11 cellular contexts compared by ENCODE assay signal in the genomic region with DNA sequence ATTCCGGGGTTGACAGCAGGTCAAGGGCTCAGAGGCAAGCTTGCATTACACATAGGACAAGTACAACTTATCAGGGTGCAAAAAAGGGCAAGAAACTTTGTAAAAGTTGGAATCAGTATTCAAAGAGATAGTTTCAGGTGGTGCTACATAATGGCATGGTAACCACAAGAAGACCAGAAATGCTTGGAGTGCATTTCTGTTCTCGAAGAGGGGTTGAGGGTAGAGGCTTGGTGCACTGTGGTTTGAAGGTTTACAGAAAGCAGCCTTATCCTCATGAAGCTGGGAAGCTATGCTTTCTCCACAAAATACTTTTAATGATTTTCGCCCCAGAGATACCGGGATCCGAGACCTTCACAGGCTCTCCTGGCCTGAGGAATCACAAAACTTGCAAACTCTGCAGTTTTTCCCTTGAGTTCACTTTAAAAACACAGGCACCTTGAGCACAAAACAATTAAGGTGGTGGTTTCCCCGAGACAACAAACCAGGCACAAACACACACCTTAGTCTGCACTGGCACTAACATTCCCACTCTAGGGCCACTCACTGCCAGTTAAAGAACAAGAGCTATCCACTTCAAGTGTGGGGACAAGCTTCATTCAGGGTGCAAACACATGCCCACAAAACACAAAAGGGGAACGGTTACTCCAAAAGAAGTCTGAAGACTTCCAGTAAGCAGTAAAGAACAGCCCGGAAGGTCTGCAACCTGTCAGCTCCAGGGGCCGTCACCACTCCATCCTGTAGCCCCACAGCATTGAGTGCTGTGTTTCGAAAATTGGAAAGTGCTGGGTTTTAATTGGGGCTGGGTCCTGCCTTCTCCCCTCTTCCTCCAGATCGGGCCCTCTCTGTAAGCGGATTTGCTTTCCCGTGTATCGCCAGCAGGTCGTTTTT. TPM values are rescaled to one million over a fixed set of nuclear protein-coding genes. Genes with fewer than 3 reads are reported as not detected.
DNase-seq lines count a peak whose midpoint lies in the region; ATAC-seq, FAIRE-seq and TF ChIP-seq lines count a peak whose summit lies in the region.
"Had no signal": no experiment of that assay in that cellular context is flagged by ENCODE, and none has a peak within 500 bp of the region (broad histone marks: within the 10 kb centered on the region; RNA-seq: fewer than 3 reads in every experiment).

No MANE protein-coding gene starts in this region.

- peak overlapping the region; percentile 55 to 85 (median 76) for H3K4me3 Mint-ChIP-seq in CD4-positive, CD25-positive, alpha-beta regulatory T cell
- H3K4me3 Mint-ChIP-seq in neural crest cell, result peak overlapping the region; percentile 86

- intact Hi-C loops in dorsolateral prefrontal cortex (cut with DNase I), result loop anchor here (2.0 to 10.0 kb wide), 6 partner anchors 22 to 1078 kb away; a partner anchor contains a TSS

- H3K27me3 ChIP-seq in CD4-positive, CD25-positive, alpha-beta regulatory T cell (ENCODE audit: control insufficient read depth, insufficient read depth, low read length), result peaks cover 36% of the 10 kb centered on the region
- no peaks in the 10 kb centered on the region for H3K27me3 ChIP-seq in dorsolateral prefrontal cortex

- no peak overlapping the region for H3K27ac Mint-ChIP-seq in CD4-positive, CD25-positive, alpha-beta regulatory T cell
- H3K27ac Mint-ChIP-seq in neural crest cell (ENCODE audit: unreplicated experiment), result no peak overlapping the region

- H3K27me3 Mint-ChIP-seq in CD4-positive, CD25-positive, alpha-beta regulatory T cell, result peaks cover 71% of the 10 kb centered on the region
- peaks cover 73% of the 10 kb centered on the region for H3K27me3 Mint-ChIP-seq in neural crest cell (ENCODE audit: low read depth)

- ATAC-seq in CD4-positive, CD25-positive, alpha-beta regulatory T cell (ENCODE audit: low read depth in 2 of 2), result no peak
- ATAC-seq in GM21528 (IDR thresholded peaks at IDR 0.05; ENCODE audit: low FRiP score, unreplicated experiment), result no peak
- ATAC-seq in HG03175 (IDR thresholded peaks at IDR 0.05; ENCODE audit: unreplicated experiment), result no peak

- H3K36me3 Mint-ChIP-seq in CD4-positive, CD25-positive, alpha-beta regulatory T cell, result no peaks in the 10 kb centered on the region
- no peaks in the 10 kb centered on the region for H3K36me3 Mint-ChIP-seq in neural crest cell (ENCODE audit: low read depth)

- H3K4me1 ChIP-seq in CD4-positive, CD25-positive, alpha-beta regulatory T cell (ENCODE audit: control insufficient read depth, insufficient read depth, low read length, poor library complexity, severe bottlenecking), result peaks cover 50% of the 10 kb centered on the region

- H3K9me3 ChIP-seq in CD4-positive, CD25-positive, alpha-beta regulatory T cell (ENCODE audit: control insufficient read depth in 2 of 2, low read length in 2 of 2), result no peaks in the 10 kb centered on the region

- FAIRE-seq in GM12892 (lab: Jason Lieb, UNC), result no peak

- peak in 1 of 3 donors; percentile 10 for DNase-seq in CD4-positive, CD25-positive, alpha-beta regulatory T cell
- DNase-seq in KG1 (lab: John Stamatoyannopoulos, UW), result peak; percentile 29
- DNase-seq in dorsolateral prefrontal cortex, result no peak
- DNase-seq in neural crest cell (ENCODE audit: low read depth, low spot score), result no peak
- no peak for DNase-seq in GM12892 (ENCODE audit: insufficient read length)
- no peak for DNase-seq in NCI-H128 (lab: John Stamatoyannopoulos, UW; ENCODE audit: unreplicated experiment)
- DNase-seq: activated CD4-positive, CD25-positive, alpha-beta regulatory T cell; mammary epithelial cell; NCI-H446 had no signal

- TF ChIP-seq CTCF in dorsolateral prefrontal cortex (IDR thresholded peaks at IDR 0.05 in 54 of 56, conservative IDR thresholded peaks at IDR 0.05 in 2 of 56; ENCODE audit: low read depth in 1 of 56, partially characterized antibody in 56 of 56) (no peak), neural crest cell (conservative IDR thresholded peaks at IDR 0.05) (no peak)

- peaks cover 14 to 48% (median 20%) of the 10 kb centered on the region in 4 donors for H3K4me1 Mint-ChIP-seq in CD4-positive, CD25-positive, alpha-beta regulatory T cell
- peaks cover 28% of the 10 kb centered on the region for H3K4me1 Mint-ChIP-seq in neural crest cell

- H3K36me3 ChIP-seq in CD4-positive, CD25-positive, alpha-beta regulatory T cell (ENCODE audit: control insufficient read depth, insufficient read depth, low read length), result no peaks in the 10 kb centered on the region

- no peaks in the 10 kb centered on the region for H3K9me3 Mint-ChIP-seq in CD4-positive, CD25-positive, alpha-beta regulatory T cell
- no peaks in the 10 kb centered on the region for H3K9me3 Mint-ChIP-seq in neural crest cell

- TF ChIP-seq POLR2A in GM12892 (IDR thresholded peaks at IDR 0.05; ENCODE audit: low read depth, low read length), result no peak

- no peak overlapping the region for H3K27ac ChIP-seq in CD4-positive, CD25-positive, alpha-beta regulatory T cell (ENCODE audit: insufficient read depth, low read length, poor library complexity, severe bottlenecking)
- H3K27ac ChIP-seq in dorsolateral prefrontal cortex, result peak overlapping the region; percentile 14 to 98 (median 93)

- H3K4me3 ChIP-seq in CD4-positive, CD25-positive, alpha-beta regulatory T cell (ENCODE audit: low read depth, low read length), result peak overlapping the region; percentile 61
- H3K4me3 ChIP-seq in dorsolateral prefrontal cortex, result peak overlapping the region in 52 of 59 donors; percentile 16 to 92 (median 78)

RNA-seq across cellular contexts. Expression of a gene that starts 29.7 kb away (rescaled TPM):
- 1.5 TPM for total RNA-seq in CD4-positive, CD25-positive, alpha-beta regulatory T cell
- polyA plus RNA-seq in CD4-positive, CD25-positive, alpha-beta regulatory T cell, result 1 to 10 TPM in 3 of 4 donors, under 1 TPM in 1; 0.86 to 3.9 (median 2.1) TPM
- total RNA-seq in dorsolateral prefrontal cortex (100 to 1,000 TPM in 40 of 120 experiments, 10 to 100 TPM in 80; 63.0 to 203 (median 91.8) TPM), neural crest cell (2.2 and 3.4 TPM in 2 replicates)
- polyA plus RNA-seq in GM12892 (2012; ENCODE audit: missing spikeins), result not detected

Comparison
In these comparisons a context has a peak if more than half of its experiments do, and no peak if none do; other contexts are left out.
1. RNA of a gene that starts 29.7 kb away (total RNA-seq): 63.0 to 203 TPM in dorsolateral prefrontal cortex; 2.2 to 3.4 TPM in neural crest cell and 1.5 TPM in CD4-positive, CD25-positive, alpha-beta regulatory T cell (single experiment); every median in the first group is over 10 times any median in the second.